8 cellular contexts compared by ENCODE assay signal in the genomic region with DNA sequence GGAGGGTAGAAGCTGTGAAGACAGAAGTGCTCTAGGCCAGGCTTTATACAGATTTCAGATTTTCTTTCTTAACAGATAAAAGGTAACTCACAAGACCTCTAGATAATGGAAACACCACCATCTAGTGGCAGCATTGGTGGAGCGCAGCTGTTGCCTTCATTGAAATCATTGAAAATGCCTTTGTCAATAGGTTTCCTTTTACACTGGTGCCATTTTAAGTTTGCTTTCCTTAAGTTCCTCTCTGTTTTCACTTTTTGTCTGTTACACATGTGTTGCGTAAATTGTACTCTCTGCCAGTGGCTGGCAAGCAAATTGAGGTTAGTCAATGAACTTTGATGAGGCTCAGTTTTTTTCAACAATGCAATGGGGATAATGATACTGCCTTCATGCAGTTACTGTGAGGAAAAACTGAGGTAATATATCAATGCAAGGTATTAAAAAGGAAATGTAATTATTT. TPM values are rescaled to one million over a fixed set of nuclear protein-coding genes. Genes with fewer than 3 reads are reported as not detected.
DNase-seq lines count a peak whose midpoint lies in the region; ATAC-seq lines count a peak whose summit lies in the region.

No MANE protein-coding gene starts in this region.

- H3K27ac ChIP-seq in SK-N-MC, result no peak overlapping the region

- intact Hi-C loops in posterior cingulate gyrus (cut with DNase I), result loop anchor here (1.0 kb wide), 1 partner anchor 672 kb away; no protein-coding TSS in a partner anchor

- no peak overlapping the region for H3K9ac ChIP-seq in SK-N-MC (ENCODE audit: insufficient read length)

- H3K4me3 ChIP-seq in SK-N-MC, result no peak overlapping the region

- H3K9me3 ChIP-seq in SK-N-MC (ENCODE audit: low read depth, low read length), result no peaks in the 10 kb centered on the region

- peak in 9 of 14 donors; percentile 1 to 39 (median 21) for DNase-seq in C1 segment of cervical spinal cord (lab: John Stamatoyannopoulos, UW)
- peak; percentile 44 for DNase-seq in NCI-H1048 (lab: John Stamatoyannopoulos, UW)
- peak; percentile 63 for DNase-seq in SK-N-MC (ENCODE audit: low read depth, low spot score)
- peak; percentile 76 for DNase-seq in activated naive CD4-positive, alpha-beta T cell treated with Interleukin-2 at 50 U/mL for 16 hours
- peak; percentile 73 for DNase-seq in glomerular visceral epithelial cell (ENCODE audit: extremely low spot score)
- DNase-seq in posterior cingulate gyrus, result peak; percentile 20 to 93 (median 74)
- DNase-seq in ureter (ENCODE audit: low spot score), result peak; percentile 78

- ATAC-seq in GM21515 (IDR thresholded peaks at IDR 0.05; ENCODE audit: unreplicated experiment), result peak; percentile 56

- H3K36me3 ChIP-seq in SK-N-MC (ENCODE audit: insufficient read depth, low read length), result peaks cover 57% of the 10 kb centered on the region

RNA-seq across cellular contexts. Expression of gene ALDH1L2, which starts 31.1 kb away (rescaled TPM):
- 19.1 TPM for total RNA-seq in ureter

RNA-seq across cellular contexts. Expression of gene WASHC4, which starts 54.4 kb away (rescaled TPM):
- total RNA-seq in ureter, result 54.4 TPM

Comparison
In these comparisons a context has a peak if more than half of its experiments do, and no peak if none do; other contexts are left out.
1. DNase-seq: peak in every context shown above with its lines; median percentile 78 in ureter; 76 in activated naive CD4-positive, alpha-beta T cell treated with Interleukin-2 at 50 U/mL for 16 hours; 74 in posterior cingulate gyrus; 73 in glomerular visceral epithelial cell; 63 in SK-N-MC; 44 in NCI-H1048; 21 in C1 segment of cervical spinal cord.